In genomic region chr6:45625191-45625664, GRCh38 we compare ENCODE assay signal across 13 cellular contexts.
DNase-seq lines count a peak whose midpoint lies in the region; ATAC-seq lines count a peak whose summit lies in the region.
"Had no signal": no experiment of that assay in that cellular context is flagged by ENCODE, and none has a peak within 500 bp of the region (broad histone marks: within the 10 kb centered on the region; RNA-seq: fewer than 3 reads in every experiment).

No MANE protein-coding gene starts in this region.

- H3K9me3 Mint-ChIP-seq in activated T-cell treated with anti-CD3 and anti-CD28 coated beads, Interleukin-2, amount 50 U/mL, for 24 hours = peaks cover 8% of the 10 kb centered on the region

- no peaks in the 10 kb centered on the region for H3K36me3 ChIP-seq in neuronal stem cell (replicated peaks in 1 of 2; ENCODE audit: control insufficient read depth in 2 of 2, insufficient read depth in 2 of 2, low read length in 2 of 2)

- H3K4ac ChIP-seq in neuronal stem cell (ENCODE audit: low read length) = no peak overlapping the region

- no peak overlapping the region for H2BK12ac ChIP-seq in neuronal stem cell (ENCODE audit: low read length)

- no peak overlapping the region for H3K9ac ChIP-seq in neuronal stem cell (ENCODE audit: low read depth, low read length, poor library complexity)

- no peaks in the 10 kb centered on the region for H3K36me3 Mint-ChIP-seq in activated T-cell treated with anti-CD3 and anti-CD28 coated beads, Interleukin-2, amount 50 U/mL, for 24 hours (ENCODE audit: low read depth)

- no peaks in the 10 kb centered on the region for H3K9me3 ChIP-seq in neuronal stem cell (replicated peaks in 1 of 2; ENCODE audit: control insufficient read depth in 2 of 2, insufficient read depth in 1 of 2, low read depth in 1 of 2, low read length in 2 of 2)

- H2BK15ac ChIP-seq in neuronal stem cell (ENCODE audit: low read length) = no peak overlapping the region

- H3K4me3 ChIP-seq in neuronal stem cell (ENCODE audit: low read length in 2 of 2) = no peak overlapping the region
- H3K4me3 ChIP-seq: skin epidermis had no signal

- no peak overlapping the region for H3K14ac ChIP-seq in neuronal stem cell (ENCODE audit: low read length)

- ATAC-seq in HG03108 (IDR thresholded peaks at IDR 0.05; ENCODE audit: unreplicated experiment) = no peak

- no peak overlapping the region for H3K4me3 Mint-ChIP-seq in activated T-cell treated with anti-CD3 and anti-CD28 coated beads, Interleukin-2, amount 50 U/mL, for 24 hours

- peak overlapping the region; percentile 75 for H3K27ac Mint-ChIP-seq in activated T-cell treated with anti-CD3 and anti-CD28 coated beads, Interleukin-2, amount 50 U/mL, for 24 hours

- H4K8ac ChIP-seq in neuronal stem cell (ENCODE audit: low read depth, low read length) = no peak overlapping the region

- H4K91ac ChIP-seq in neuronal stem cell (ENCODE audit: low read depth, low read length, poor library complexity) = no peak overlapping the region

- no peak overlapping the region for H3K27ac ChIP-seq in neuronal stem cell (replicated peaks; ENCODE audit: low read length)
- H3K27ac ChIP-seq: C4-2B had no signal

- no peaks in the 10 kb centered on the region for H3K27me3 ChIP-seq in neuronal stem cell (ENCODE audit: control insufficient read depth in 3 of 3, insufficient read depth in 3 of 3, low read depth in 1 of 3, low read length in 3 of 3)

- WGBS in neuronal stem cell (ENCODE audit: extremely low coverage in 2 of 2, insufficient read length in 2 of 2, insufficient replicate concordance in 1 of 2), 2 donors = no CpG with 5 or more reads among the region's 5 CpGs

- no peak overlapping the region for H2BK5ac ChIP-seq in neuronal stem cell (ENCODE audit: low read length)

- no peak overlapping the region for H3K4me2 ChIP-seq in neuronal stem cell (ENCODE audit: insufficient read depth, low read length, poor library complexity, severe bottlenecking)

- H3K23ac ChIP-seq in neuronal stem cell (ENCODE audit: low read depth, low read length, poor library complexity) = no peak overlapping the region

- no peak overlapping the region for H3K18ac ChIP-seq in neuronal stem cell (ENCODE audit: low read length)

- H3K4me1 Mint-ChIP-seq in activated T-cell treated with anti-CD3 and anti-CD28 coated beads, Interleukin-2, amount 50 U/mL, for 24 hours (ENCODE audit: low read depth) = peaks cover 65% of the 10 kb centered on the region

- H3K4me1 ChIP-seq in neuronal stem cell (ENCODE audit: control insufficient read depth in 2 of 2, insufficient read depth in 1 of 2, low read depth in 1 of 2, low read length in 2 of 2) = no peaks in the 10 kb centered on the region

- no peak overlapping the region for H2BK120ac ChIP-seq in neuronal stem cell (ENCODE audit: low read depth, low read length)

- peak; percentile 41 for DNase-seq in stimulated activated CD4-positive, alpha-beta T cell treated with anti-CD3 and anti-CD28 coated beads, Interleukin-15, amount 100 ng/mL, for 24 hours
- no peak for DNase-seq in stimulated activated CD4-positive, alpha-beta T cell treated with anti-CD3 and anti-CD28 coated beads, Interleukin-12 subunit alpha, Interleukin-12 subunit beta, amount 100 ng/mL, for 4 hours
- DNase-seq in activated T-cell treated with anti-CD3 and anti-CD28 coated beads, Interleukin-2, amount 50 U/mL, for 24 hours = no peak
- DNase-seq in fibroblast of peridontal ligament (ENCODE audit: extremely low read depth) (peak; percentile 87), stromal cell of bone marrow (ENCODE audit: low read depth) (peak; percentile 75), NOMO-1 treated with dmso at 0.1 percent for 144 hours (lab: John Stamatoyannopoulos, UW; ENCODE audit: unreplicated experiment) (no peak), neuronal stem cell (ENCODE audit: low spot score) (no peak)
- DNase-seq: GOT3, Kasumi-1, NCI-H510A treated with DMSO at 0.1 percent for 48 hours had no signal

- no peaks in the 10 kb centered on the region for H3K27me3 Mint-ChIP-seq in activated T-cell treated with anti-CD3 and anti-CD28 coated beads, Interleukin-2, amount 50 U/mL, for 24 hours

- H2AK5ac ChIP-seq in neuronal stem cell (ENCODE audit: low read depth, low read length) = no peak overlapping the region

- no peaks in the 10 kb centered on the region for H3K79me1 ChIP-seq in neuronal stem cell (ENCODE audit: low read depth, low read length)

- no peak overlapping the region for H2AFZ ChIP-seq in neuronal stem cell (ENCODE audit: low read length)

Comparison
In these comparisons a context has a peak if more than half of its experiments do, and no peak if none do; other contexts are left out.
1. DNase-seq: peak in stimulated activated CD4-positive, alpha-beta T cell treated with anti-CD3 and anti-CD28 coated beads, Interleukin-15, amount 100 ng/mL, for 24 hours (single experiment), fibroblast of peridontal ligament (single experiment) and stromal cell of bone marrow (single experiment); none in stimulated activated CD4-positive, alpha-beta T cell treated with anti-CD3 and anti-CD28 coated beads, Interleukin-12 subunit alpha, Interleukin-12 subunit beta, amount 100 ng/mL, for 4 hours (single experiment), activated T-cell treated with anti-CD3 and anti-CD28 coated beads, Interleukin-2, amount 50 U/mL, for 24 hours (single experiment), NOMO-1 treated with dmso at 0.1 percent for 144 hours (single experiment) and neuronal stem cell (single experiment).